In the genomic region with DNA sequence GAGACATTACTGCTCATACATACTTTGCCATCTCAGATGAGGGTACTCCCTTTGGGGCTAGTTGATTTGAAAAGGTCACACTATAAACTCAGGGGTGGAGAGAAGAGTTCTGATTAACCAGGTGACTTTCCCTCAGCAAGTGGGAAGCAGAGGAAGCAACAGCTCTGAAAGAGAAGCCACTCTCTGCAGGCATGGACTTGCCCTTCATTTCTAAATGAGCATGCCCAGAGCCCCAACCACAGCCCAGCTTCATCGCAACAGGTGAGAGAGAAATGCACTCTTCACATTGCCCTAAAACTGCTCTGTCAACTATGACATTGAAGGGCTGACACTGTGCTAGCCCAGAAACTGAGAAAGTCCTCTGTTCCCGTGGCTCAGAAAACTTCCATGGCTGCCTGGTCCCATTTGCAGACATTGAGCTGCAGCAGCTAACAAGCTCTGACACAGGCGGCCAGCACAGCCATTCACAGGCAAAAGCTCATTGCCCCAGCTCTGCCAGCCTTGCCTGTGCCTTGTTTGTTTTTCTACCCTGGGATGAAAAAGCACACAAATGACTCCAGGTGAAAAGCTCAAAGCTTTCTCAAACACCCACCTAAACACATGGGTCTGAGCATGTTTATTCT, we compare ENCODE assay signal across 1 cellular context.
TF ChIP-seq lines count a peak whose summit lies in the region.

No MANE protein-coding gene starts in this region.

TF ChIP-seq in WTC11, 78 proteins besides CTCF, POLR2A, EP300 and RAD21 (continued from another document):
- TF ChIP-seq ATF6 (CRISPR knock-in tag; IDR thresholded peaks at IDR 0.05) (no peak), EMX1 (CRISPR knock-in tag; IDR thresholded peaks at IDR 0.05) (no peak), RELA (CRISPR knock-in tag; IDR thresholded peaks at IDR 0.05; ENCODE audit: borderline replicate concordance) (no peak), USF1 (CRISPR knock-in tag; IDR thresholded peaks at IDR 0.05) (no peak), ZNF317 (CRISPR knock-in tag; IDR thresholded peaks at IDR 0.05; ENCODE audit: borderline replicate concordance, low read depth) (no peak), ZNF281 (CRISPR knock-in tag; IDR thresholded peaks at IDR 0.05) (no peak), FOXK1 (CRISPR knock-in tag; IDR thresholded peaks at IDR 0.05) (no peak), ZNF396 (CRISPR knock-in tag; IDR thresholded peaks at IDR 0.05; ENCODE audit: borderline replicate concordance) (no peak), SMAD3 (CRISPR knock-in tag; IDR thresholded peaks at IDR 0.05; ENCODE audit: borderline replicate concordance) (no peak), ZNF263 (CRISPR knock-in tag; IDR thresholded peaks at IDR 0.05; ENCODE audit: low read depth) (no peak), ERG (CRISPR knock-in tag; IDR thresholded peaks at IDR 0.05) (no peak), MLX (CRISPR knock-in tag; IDR thresholded peaks at IDR 0.05) (no peak), ATF1 (CRISPR knock-in tag; IDR thresholded peaks at IDR 0.05) (no peak)
- TF ChIP-seq, protein P1, sequence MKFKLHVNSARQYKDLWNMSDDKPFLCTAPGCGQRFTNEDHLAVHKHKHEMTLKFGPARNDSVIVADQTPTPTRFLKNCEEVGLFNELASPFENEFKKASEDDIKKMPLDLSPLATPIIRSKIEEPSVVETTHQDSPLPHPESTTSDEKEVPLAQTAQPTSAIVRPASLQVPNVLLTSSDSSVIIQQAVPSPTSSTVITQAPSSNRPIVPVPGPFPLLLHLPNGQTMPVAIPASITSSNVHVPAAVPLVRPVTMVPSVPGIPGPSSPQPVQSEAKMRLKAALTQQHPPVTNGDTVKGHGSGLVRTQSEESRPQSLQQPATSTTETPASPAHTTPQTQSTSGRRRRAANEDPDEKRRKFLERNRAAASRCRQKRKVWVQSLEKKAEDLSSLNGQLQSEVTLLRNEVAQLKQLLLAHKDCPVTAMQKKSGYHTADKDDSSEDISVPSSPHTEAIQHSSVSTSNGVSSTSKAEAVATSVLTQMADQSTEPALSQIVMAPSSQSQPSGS (CRISPR knock-in tag; IDR thresholded peaks at IDR 0.05; ENCODE audit: borderline replicate concordance, low read depth): no peak
TF ChIP-seq in WTC11: peak in this region for 0.
